9 cellular contexts compared by ENCODE assay signal in the genomic region with DNA sequence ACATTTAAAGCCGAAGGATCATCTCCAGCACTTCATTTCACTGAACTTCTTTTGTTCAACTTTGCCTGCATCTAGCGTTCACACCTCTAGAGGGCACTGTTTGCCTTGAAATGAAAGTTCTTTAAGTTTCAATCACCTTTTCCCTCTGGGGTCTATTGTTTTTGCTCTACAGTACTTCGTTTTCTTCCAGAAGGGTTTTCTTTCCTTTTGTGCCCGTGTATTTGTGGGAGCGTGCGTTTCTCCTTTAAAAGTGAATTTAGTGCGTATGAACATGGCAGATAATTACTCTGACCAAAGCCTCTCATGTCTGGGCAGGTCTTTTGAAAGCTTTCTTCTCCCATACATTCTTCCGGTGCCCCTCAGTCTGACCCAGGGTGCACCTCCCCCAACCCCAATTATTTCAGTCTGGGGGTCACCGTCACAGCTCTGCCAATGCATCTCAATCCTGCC.
DNase-seq lines count a peak whose midpoint lies in the region; ATAC-seq and TF ChIP-seq lines count a peak whose summit lies in the region.
"Had no signal": no experiment of that assay in that cellular context is flagged by ENCODE, and none has a peak within 500 bp of the region (broad histone marks: within the 10 kb centered on the region; RNA-seq: fewer than 3 reads in every experiment).

No MANE protein-coding gene starts in this region.

- H3K4me3 ChIP-seq in HAP-1 (no peak overlapping the region), retinal pigment epithelial cell (ENCODE audit: low read length) (no peak overlapping the region)

- H3K36me3 ChIP-seq in HAP-1 (replicated peaks): no peaks in the 10 kb centered on the region

- H3K9me3 ChIP-seq in HAP-1: no peaks in the 10 kb centered on the region

- H3K27ac Mint-ChIP-seq in activated CD4-positive, alpha-beta memory T cell treated with anti-CD3 and anti-CD28 coated beads, Interleukin-2, amount 10 ng/mL, durations not matched to agents 7 days and 5 days: no peak overlapping the region
- H3K27ac Mint-ChIP-seq: activated B cell treated with CpG ODN at 0.5 μM for 24 hours had no signal

- intact Hi-C loops in head of caudate nucleus (cut with DNase I): no loop called here

- in situ Hi-C loops in Caki2 (cut with HindIII; ENCODE audit: low pct_unique_long_range_greater_than_20kb, low sequenced_read_pairs) (no loop called here), HAP-1 (cut with MboI; ENCODE audit: low sequenced_read_pairs) (loop anchor here (10.0 to 25.0 kb wide), 4 partner anchors 127 to 1377 kb away; no protein-coding TSS in a partner anchor)

- no peaks in the 10 kb centered on the region for H3K4me1 ChIP-seq in HAP-1

- peak; percentile 82 for TF ChIP-seq CTCF in retinal pigment epithelial cell (conservative IDR thresholded peaks at IDR 0.05; ENCODE audit: low read depth, low read length)

- ATAC-seq in GM21390 (IDR thresholded peaks at IDR 0.05; ENCODE audit: unreplicated experiment): no peak
- ATAC-seq in GM18858 (IDR thresholded peaks at IDR 0.05; ENCODE audit: unreplicated experiment): no peak

- H3K4me1 Mint-ChIP-seq in activated CD4-positive, alpha-beta memory T cell treated with anti-CD3 and anti-CD28 coated beads, Interleukin-2, amount 10 ng/mL, durations not matched to agents 7 days and 5 days: no peaks in the 10 kb centered on the region

- H3K36me3 Mint-ChIP-seq in activated CD4-positive, alpha-beta memory T cell treated with anti-CD3 and anti-CD28 coated beads, Interleukin-2, amount 10 ng/mL, durations not matched to agents 7 days and 5 days (ENCODE audit: low read depth): no peaks in the 10 kb centered on the region

- DNase-seq in Caki2 (ENCODE audit: low read depth): peak; percentile 24
- DNase-seq in HAP-1 (ENCODE audit: low spot score in 2 of 2): peak; percentile 72 to 81
- peak; percentile 87 for DNase-seq in NCI-H2227 (lab: John Stamatoyannopoulos, UW; ENCODE audit: unreplicated experiment)
- peak; percentile 30 for DNase-seq in activated CD4-positive, alpha-beta memory T cell treated with anti-CD3 and anti-CD28 coated beads, Interleukin-2, amount 10 ng/mL, durations not matched to agents 7 days and 5 days
- peak in 33 of 42 donors; percentile 15 to 81 (median 49) for DNase-seq in head of caudate nucleus
- peak; percentile 9 for DNase-seq in retinal pigment epithelial cell (ENCODE audit: low read depth)
- DNase-seq: activated B cell treated with CpG ODN at 0.5 μM for 24 hours had no signal

- POLR2A ChIA-PET in activated CD4-positive, alpha-beta memory T cell treated with anti-CD3 and anti-CD28 coated beads, Interleukin-2, amount 10 ng/mL, durations not matched to agents 7 days and 5 days (lab: Charles Lee): no interaction called here

- H3K4me3 Mint-ChIP-seq in activated CD4-positive, alpha-beta memory T cell treated with anti-CD3 and anti-CD28 coated beads, Interleukin-2, amount 10 ng/mL, durations not matched to agents 7 days and 5 days: no peak overlapping the region
- H3K4me3 Mint-ChIP-seq: activated B cell treated with CpG ODN at 0.5 μM for 24 hours had no signal

- H3K27me3 Mint-ChIP-seq in activated CD4-positive, alpha-beta memory T cell treated with anti-CD3 and anti-CD28 coated beads, Interleukin-2, amount 10 ng/mL, durations not matched to agents 7 days and 5 days: peaks cover 2% of the 10 kb centered on the region

- no peaks in the 10 kb centered on the region for H3K27me3 ChIP-seq in HAP-1 (ENCODE audit: low read depth)

- CTCF ChIA-PET in activated CD4-positive, alpha-beta memory T cell treated with anti-CD3 and anti-CD28 coated beads, Interleukin-2, amount 10 ng/mL, durations not matched to agents 7 days and 5 days (lab: Charles Lee): interaction anchor here (1.0 kb wide), 1 partner anchor 35 kb away, joined by 3 read pairs; no protein-coding TSS in a partner anchor

- no peaks in the 10 kb centered on the region for H3K9me3 Mint-ChIP-seq in activated CD4-positive, alpha-beta memory T cell treated with anti-CD3 and anti-CD28 coated beads, Interleukin-2, amount 10 ng/mL, durations not matched to agents 7 days and 5 days
- H3K9me3 Mint-ChIP-seq: activated B cell treated with CpG ODN at 0.5 μM for 24 hours had no signal

Comparison
In these comparisons a context has a peak if more than half of its experiments do, and no peak if none do; other contexts are left out.
1. DNase-seq: peak in every context shown above with its lines; median percentile 87 in NCI-H2227; 76 in HAP-1; 49 in head of caudate nucleus; 30 in activated CD4-positive, alpha-beta memory T cell treated with anti-CD3 and anti-CD28 coated beads, Interleukin-2, amount 10 ng/mL, durations not matched to agents 7 days and 5 days; 24 in Caki2; 9 in retinal pigment epithelial cell.